12 cellular contexts compared by ENCODE assay signal in the genomic region with DNA sequence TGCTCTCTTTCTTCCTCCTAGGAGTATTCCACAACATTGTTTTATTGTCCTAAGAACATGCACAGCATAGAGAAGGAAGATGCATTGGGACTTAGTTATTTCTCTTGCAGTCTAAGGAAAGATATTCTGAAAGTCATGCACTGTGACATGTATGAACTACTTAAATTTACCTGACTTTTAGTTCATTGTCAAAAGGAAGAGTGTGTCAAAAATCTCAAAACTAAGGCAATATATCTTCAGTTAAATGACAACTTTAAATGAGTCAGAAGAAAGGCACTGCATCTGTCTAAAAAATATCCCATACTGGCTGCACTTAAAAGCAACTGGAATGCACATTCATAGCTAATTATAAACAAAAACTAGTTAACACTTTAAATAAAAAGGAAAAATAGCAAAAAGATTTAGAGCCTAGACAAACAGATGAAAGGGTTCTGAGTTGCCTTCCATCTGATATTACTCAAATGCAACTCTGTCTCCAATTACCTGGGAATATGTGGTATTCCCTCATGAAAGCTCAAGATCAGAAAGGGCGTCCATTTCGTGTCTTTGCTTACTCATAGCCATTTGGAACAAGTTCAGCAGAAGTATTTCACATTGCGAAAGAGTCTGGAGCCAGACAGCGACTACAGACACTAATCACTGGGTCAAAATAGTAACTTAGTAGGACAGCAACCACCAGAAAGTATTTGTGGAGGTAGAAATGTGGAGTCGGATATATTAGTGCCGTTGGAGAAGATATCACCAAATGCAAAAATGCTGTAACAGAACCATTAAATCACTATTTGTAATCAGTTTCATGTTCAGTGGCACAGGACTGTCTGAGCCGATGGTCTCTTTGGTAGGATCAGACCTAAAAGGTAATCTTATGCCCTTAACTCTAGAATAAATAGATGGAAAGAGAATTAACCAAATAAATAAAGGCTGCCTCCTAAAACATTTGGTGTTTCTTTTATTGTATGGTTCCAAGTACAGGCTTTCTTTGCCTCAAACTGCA.
A peak's percentile ranks its signal among the peaks of the same experiment; 100 is the strongest.
DNase-seq lines count a peak whose midpoint lies in the region; ATAC-seq and TF ChIP-seq lines count a peak whose summit lies in the region.
"Had no signal": no experiment of that assay in that cellular context is flagged by ENCODE, and none has a peak within 500 bp of the region (broad histone marks: within the 10 kb centered on the region; RNA-seq: fewer than 3 reads in every experiment).

No MANE protein-coding gene starts in this region.

- H3K4me2 ChIP-seq in skeletal muscle satellite cell (ENCODE audit: low read length): peak overlapping the region; percentile 30

- no peak overlapping the region for H3K4me3 ChIP-seq in fibroblast of pulmonary artery (replicated peaks; ENCODE audit: low read depth, low read length)
- no peak overlapping the region for H3K4me3 ChIP-seq in skeletal muscle satellite cell (ENCODE audit: low read length)
- no peak overlapping the region for H3K4me3 ChIP-seq in uterus
- H3K4me3 ChIP-seq: skin epidermis had no signal

- DNase-seq in ELR (ENCODE audit: low read depth): peak; percentile 94
- peak; percentile 89 for DNase-seq in RPMI7951 (ENCODE audit: low read depth)
- peak; percentile 87 for DNase-seq in fibroblast of pulmonary artery (ENCODE audit: low read depth)
- DNase-seq in activated T-cell treated with anti-CD3 and anti-CD28 coated beads for 4 hours: no peak
- no peak for DNase-seq in uterus
- no peak for DNase-seq in activated CD4-positive, alpha-beta T cell treated with anti-CD3 and anti-CD28 coated beads for 1 hour
- DNase-seq: activated CD8-positive, alpha-beta memory T cell treated with anti-CD3 and anti-CD28 coated beads for 24 hours; activated naive CD8-positive, alpha-beta T cell treated with anti-CD3 and anti-CD28 coated beads for 36 hours; NCI-H1694 had no signal

- H3K27ac ChIP-seq in uterus: no peak overlapping the region

- peaks cover 35% of the 10 kb centered on the region for H3K4me1 ChIP-seq in skeletal muscle satellite cell (ENCODE audit: control insufficient read depth, insufficient read depth, low read length)
- no peaks in the 10 kb centered on the region for H3K4me1 ChIP-seq in uterus

- intact Hi-C loops in uterus (cut with DNase I; ENCODE audit: low total_unique reads): no loop called here

- ATAC-seq in HG03442 (IDR thresholded peaks at IDR 0.05; ENCODE audit: unreplicated experiment): no peak

- H3K27me3 ChIP-seq in skeletal muscle satellite cell (ENCODE audit: control insufficient read depth, insufficient read depth, low read length) (no peaks in the 10 kb centered on the region), uterus (no peaks in the 10 kb centered on the region)

- H3K36me3 ChIP-seq in skeletal muscle satellite cell (ENCODE audit: insufficient read depth, low read length): peaks cover 8% of the 10 kb centered on the region
- no peaks in the 10 kb centered on the region for H3K36me3 ChIP-seq in uterus

- TF ChIP-seq POLR2A in uterus (IDR thresholded peaks at IDR 0.05): no peak

- peak overlapping the region; percentile 20 for H3K9ac ChIP-seq in skeletal muscle satellite cell (ENCODE audit: low read depth, low read length)

- TF ChIP-seq CTCF in fibroblast of pulmonary artery (IDR thresholded peaks at IDR 0.05; ENCODE audit: low read length, missing control alignments) (no peak), uterus (IDR thresholded peaks at IDR 0.05) (no peak)

- H3K9me3 ChIP-seq in skeletal muscle satellite cell (replicated peaks; ENCODE audit: low read length) (no peaks in the 10 kb centered on the region), uterus (peaks cover 0 to 8% of the 10 kb centered on the region in 2 donors)

Comparison
In these comparisons a context has a peak if more than half of its experiments do, and no peak if none do; other contexts are left out.
1. DNase-seq: peak in ELR (single experiment), RPMI7951 (single experiment) and fibroblast of pulmonary artery (single experiment); none in activated T-cell treated with anti-CD3 and anti-CD28 coated beads for 4 hours (single experiment), uterus (0 of 2) and activated CD4-positive, alpha-beta T cell treated with anti-CD3 and anti-CD28 coated beads for 1 hour (single experiment).